In genomic region chr4:94615431-94615830, GRCh38 we compare ENCODE assay signal across 27 cellular contexts.
"Had no signal": no experiment of that assay in that cellular context is flagged by ENCODE, and none has a peak within 500 bp of the region (broad histone marks: within the 10 kb centered on the region; RNA-seq: fewer than 3 reads in every experiment).

No MANE protein-coding gene starts in this region.

- H3K27me3 ChIP-seq: SJSA1 had no signal

- DNase-seq: Kasumi-1, MM.1S, MV-4-11, NCI-H1048, NCI-H1105, NCI-H1417, NCI-H1436 treated with DMSO at 0.1 percent for 48 hours, NCI-H1694, NCI-H187 treated with DMSO at 0.1 percent for 48 hours, NCI-H2029 treated with DMSO at 0.1 percent for 48 hours, NCI-H2171, NCI-H226, NCI-H446, NCI-H510A, NCI-H524 treated with DMSO at 0.1 percent for 48 hours, NCI-H69, Right ventricle myocardium superior, RPMI8226, SIG-M5, SW 1271, T-cell had no signal

- H3K27ac Mint-ChIP-seq: IgD-negative memory B cell; T-cell; T-helper 1 cell treated with Interleukin-12 subunit alpha and Interleukin-12 subunit beta and Interleukin-4 antibody, amounts not matched to agents 30 μg/mL and 1 μg/mL, for 36 hours had no signal

- H3K4me3 Mint-ChIP-seq: IgD-negative memory B cell; T-cell; T-helper 1 cell treated with Interleukin-12 subunit alpha and Interleukin-12 subunit beta and Interleukin-4 antibody, amounts not matched to agents 30 μg/mL and 1 μg/mL, for 36 hours had no signal

- H3K9me3 Mint-ChIP-seq: IgD-negative memory B cell; T-cell; T-helper 1 cell treated with Interleukin-12 subunit alpha and Interleukin-12 subunit beta and Interleukin-4 antibody, amounts not matched to agents 30 μg/mL and 1 μg/mL, for 36 hours had no signal

- H3K4me3 ChIP-seq: K562, SJSA1 had no signal

- H3K27ac ChIP-seq: HL-60, KMS-11, SJSA1 had no signal

- H3K4me2 ChIP-seq: KMS-11 had no signal

- H3K4me1 Mint-ChIP-seq: IgD-negative memory B cell had no signal

- H3K9me3 ChIP-seq: SJSA1 had no signal

- H3K27me3 Mint-ChIP-seq: IgD-negative memory B cell, T-cell had no signal

- H3K9ac ChIP-seq: KMS-11 had no signal
